ENCODE assay signal across 28 cellular contexts in the genomic region with DNA sequence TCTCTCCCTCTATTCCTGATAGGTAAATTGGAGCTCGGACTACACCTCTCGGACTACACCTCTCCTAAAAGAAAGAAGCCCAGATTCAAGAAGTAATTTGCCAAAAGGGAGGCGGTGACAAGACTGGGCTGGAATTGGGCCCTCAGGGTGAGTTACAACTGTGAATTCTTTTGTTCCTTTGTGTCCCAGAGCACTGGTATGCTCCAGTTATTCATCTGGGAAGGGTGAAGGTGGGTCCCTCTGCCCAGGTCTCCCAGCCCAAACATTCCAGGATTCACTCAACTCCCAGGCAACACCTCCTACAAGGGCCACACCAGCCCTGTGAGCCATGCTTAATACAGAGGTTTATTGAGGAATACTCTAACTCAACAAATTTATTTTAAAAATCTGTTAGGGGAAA.
"Had no signal": no experiment of that assay in that cellular context is flagged by ENCODE, and none has a peak within 500 bp of the region (broad histone marks: within the 10 kb centered on the region; RNA-seq: fewer than 3 reads in every experiment).

No MANE protein-coding gene starts in this region.

- H3K9me3 ChIP-seq: heart left ventricle, left ventricle myocardium inferior, right atrium auricular region, upper lobe of left lung had no signal

- H2AFZ ChIP-seq: parathyroid adenoma had no signal

- H3K27ac Mint-ChIP-seq: activated CD8-positive, alpha-beta T cell treated with anti-CD3 and anti-CD28 coated beads for 36 hours; activated naive CD4-positive, alpha-beta T cell treated with anti-CD3 and anti-CD28 coated beads, Interleukin-2, amount 50 U/mL, for 24 hours; activated naive CD8-positive, alpha-beta T cell treated with anti-CD3 and anti-CD28 coated beads, Interleukin-2, amount 50 U/mL, for 24 hours; activated T-helper 2 cell treated with anti-CD3 and anti-CD28 coated beads, Interferon-gamma antibody, Interleukin-2, Interleukin-4, amounts not matched to agents 10 μg/mL and 5 μg/mL and 100 μg/mL, durations not matched to agents 14 hours and 24 hours and 36 hours; naive B cell; stimulated activated memory B cell treated with anti-CD40 and anti-IgM and Interleukin-4, amounts not matched to agents 10 μg/mL and 1 μg/mL and 100 μg/mL, for 72 hours; stimulated activated naive CD8-positive, alpha-beta T cell treated with anti-CD3 and anti-CD28 coated beads, Interleukin-15, amount 100 ng/mL, for 72 hours; T-cell had no signal

- H3K4me1 ChIP-seq: breast epithelium, heart left ventricle, left ventricle myocardium inferior, parathyroid adenoma, right atrium auricular region, upper lobe of left lung had no signal

- H3K36me3 Mint-ChIP-seq: activated naive CD4-positive, alpha-beta T cell treated with anti-CD3 and anti-CD28 coated beads, Interleukin-2, amount 50 U/mL, for 24 hours; naive B cell; stimulated activated memory B cell treated with anti-CD40 and anti-IgM and Interleukin-4, amounts not matched to agents 10 μg/mL and 1 μg/mL and 100 μg/mL, for 72 hours; T-cell had no signal

- H3K4me3 ChIP-seq: breast epithelium, heart left ventricle, left ventricle myocardium inferior, lung, right atrium auricular region, smooth muscle cell, upper lobe of left lung had no signal

- H3K27ac ChIP-seq: breast epithelium, heart left ventricle, left ventricle myocardium inferior, parathyroid adenoma, right atrium auricular region, upper lobe of left lung had no signal

- H3K9me3 Mint-ChIP-seq: activated naive CD4-positive, alpha-beta T cell treated with anti-CD3 and anti-CD28 coated beads, Interleukin-2, amount 50 U/mL, for 24 hours; activated naive CD8-positive, alpha-beta T cell treated with anti-CD3 and anti-CD28 coated beads, Interleukin-2, amount 50 U/mL, for 24 hours; activated T-helper 2 cell treated with anti-CD3 and anti-CD28 coated beads, Interferon-gamma antibody, Interleukin-2, Interleukin-4, amounts not matched to agents 10 μg/mL and 5 μg/mL and 100 μg/mL, durations not matched to agents 14 hours and 24 hours and 36 hours; stimulated activated naive CD8-positive, alpha-beta T cell treated with anti-CD3 and anti-CD28 coated beads, Interleukin-15, amount 100 ng/mL, for 72 hours; T-cell had no signal

- H3K36me3 ChIP-seq: breast epithelium, heart left ventricle, left ventricle myocardium inferior, right atrium auricular region, upper lobe of left lung had no signal

- H3K4me3 Mint-ChIP-seq: activated CD8-positive, alpha-beta T cell treated with anti-CD3 and anti-CD28 coated beads for 36 hours; activated naive CD4-positive, alpha-beta T cell treated with anti-CD3 and anti-CD28 coated beads, Interleukin-2, amount 50 U/mL, for 24 hours; activated naive CD8-positive, alpha-beta T cell treated with anti-CD3 and anti-CD28 coated beads, Interleukin-2, amount 50 U/mL, for 24 hours; naive B cell; stimulated activated memory B cell treated with anti-CD40 and anti-IgM and Interleukin-4, amounts not matched to agents 10 μg/mL and 1 μg/mL and 100 μg/mL, for 72 hours; stimulated activated naive CD8-positive, alpha-beta T cell treated with anti-CD3 and anti-CD28 coated beads, Interleukin-15, amount 100 ng/mL, for 72 hours; T-cell had no signal

- ATAC-seq: activated CD8-positive, alpha-beta T cell treated with anti-CD3 and anti-CD28 coated beads for 36 hours; activated naive CD8-positive, alpha-beta T cell treated with anti-CD3 and anti-CD28 coated beads, Interleukin-2, amount 50 U/mL, for 24 hours; esophagus mucosa; heart left ventricle; stimulated activated memory B cell treated with anti-CD40 and anti-IgM and Interleukin-4, amounts not matched to agents 10 μg/mL and 1 μg/mL and 100 μg/mL, for 72 hours; stimulated activated naive CD8-positive, alpha-beta T cell treated with anti-CD3 and anti-CD28 coated beads, Interleukin-15, amount 100 ng/mL, for 72 hours; T-cell had no signal

- H3K4me2 ChIP-seq: smooth muscle cell had no signal

- H3K4me1 Mint-ChIP-seq: activated naive CD4-positive, alpha-beta T cell treated with anti-CD3 and anti-CD28 coated beads, Interleukin-2, amount 50 U/mL, for 24 hours; activated naive CD8-positive, alpha-beta T cell treated with anti-CD3 and anti-CD28 coated beads, Interleukin-2, amount 50 U/mL, for 24 hours; stimulated activated naive CD8-positive, alpha-beta T cell treated with anti-CD3 and anti-CD28 coated beads, Interleukin-15, amount 100 ng/mL, for 72 hours; T-cell had no signal

- H3K27me3 ChIP-seq: breast epithelium, right atrium auricular region, upper lobe of left lung had no signal

- DNase-seq: activated CD4-positive, alpha-beta T cell treated with anti-CD3 and anti-CD28 coated beads, Interleukin-2, amount 50 U/mL, for 1 hour; activated CD4-positive, CD25-positive, alpha-beta regulatory T cell treated with anti-CD3 and anti-CD28 coated beads, Interleukin-2, amount 50 U/mL, for 72 hours; activated CD8-positive, alpha-beta T cell treated with anti-CD3 and anti-CD28 coated beads for 36 hours; activated naive CD8-positive, alpha-beta T cell treated with anti-CD3 and anti-CD28 coated beads, Interleukin-2, amount 50 U/mL, for 24 hours; activated T-cell treated with anti-CD3 and anti-CD28 coated beads, Interleukin-2, amount 50 U/mL, for 48 hours; central memory CD4-positive, alpha-beta T cell; foreskin fibroblast; heart left ventricle; hypothalamus; left ventricle myocardium inferior; naive B cell; nucleus accumbens; stimulated activated CD4-positive, alpha-beta T cell treated with anti-CD3 and anti-CD28 coated beads, Interleukin-1b, Interleukin-23, amount 100 ng/mL, for 48 hours; stimulated activated CD4-positive, alpha-beta T cell treated with anti-CD3 and anti-CD28 coated beads, Interleukin-4, amount 100 ng/mL, for 4 hours; stimulated activated CD8-positive, alpha-beta memory T cell treated with anti-CD3 and anti-CD28 coated beads, Interleukin-4, amount 100 ng/mL, for 48 hours; stimulated activated naive CD8-positive, alpha-beta T cell treated with anti-CD3 and anti-CD28 coated beads, Interleukin-15, amount 100 ng/mL, for 72 hours; substantia nigra; T-cell; upper lobe of left lung had no signal

- H3K79me2 ChIP-seq: parathyroid adenoma had no signal

- H3K9ac ChIP-seq: parathyroid adenoma had no signal
